Comparison of ENCODE assay signal across 1 cellular context in the genomic region with DNA sequence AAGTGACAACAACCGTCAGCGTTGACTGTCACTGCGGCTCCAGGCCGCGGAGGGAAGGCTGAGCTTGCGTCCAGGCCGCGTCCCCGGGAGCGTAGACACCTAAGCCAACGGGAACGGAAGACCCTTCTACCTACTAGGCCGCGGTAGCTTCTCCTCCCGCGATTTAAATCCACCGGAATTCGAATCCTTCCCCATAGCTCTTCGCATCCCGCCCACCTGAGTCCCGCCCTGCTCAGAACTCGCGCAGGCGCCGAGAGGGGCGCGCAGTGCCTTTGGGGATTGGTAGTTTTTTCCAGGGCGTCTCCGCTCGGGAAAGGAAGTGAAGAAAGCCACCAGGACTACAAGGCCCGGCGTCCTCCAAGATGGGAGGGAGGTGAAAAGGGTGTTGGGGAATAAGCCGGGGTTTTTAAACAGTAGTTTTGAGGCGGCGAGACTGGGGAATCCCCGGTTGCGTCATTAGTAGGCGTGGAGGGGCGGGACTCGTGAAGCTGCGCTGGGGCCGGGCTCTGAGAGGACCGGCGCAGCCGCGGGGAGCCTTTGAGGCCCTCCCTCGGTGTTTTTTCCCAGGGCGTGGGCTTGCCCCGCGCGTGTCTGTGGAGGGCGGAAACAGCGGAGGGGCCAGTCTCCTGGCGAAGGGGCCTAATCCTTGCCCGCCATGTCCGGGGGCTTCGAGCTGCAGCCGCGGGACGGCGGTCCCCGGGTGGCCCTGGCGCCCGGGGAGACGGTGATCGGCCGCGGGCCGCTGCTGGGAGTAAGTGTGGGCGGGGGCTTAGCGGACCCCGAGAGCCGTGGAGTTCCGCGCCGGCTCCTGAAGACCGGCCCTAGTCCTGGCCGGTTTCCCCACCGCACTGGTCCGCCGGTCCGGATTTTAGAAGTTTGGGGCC.
TF ChIP-seq lines count a peak whose summit lies in the region.

Gene APLF, plus strand, starts transcription at position 509 of the 884 bp plus-strand sequence. Its CDS starts 147 bp downstream, at position 656.
A gene with protein sequence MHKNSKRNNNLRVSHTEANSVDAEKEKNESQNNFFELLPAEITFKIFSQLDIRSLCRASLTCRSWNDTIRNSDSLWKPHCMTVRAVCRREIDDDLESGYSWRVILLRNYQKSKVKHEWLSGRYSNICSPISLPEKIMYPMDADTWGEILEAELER (minus strand): TSS at position 218 of the 884 bp plus-strand sequence. CDS start 2,149 bp downstream, outside the sequence.

TF ChIP-seq in K562, 482 proteins besides CTCF, POLR2A, EP300 and RAD21 (continued from another document and continues in another):
- no peak for TF ChIP-seq ZNF583 (CRISPR knock-in tag; IDR thresholded peaks at IDR 0.05)
- TF ChIP-seq, protein P1, sequence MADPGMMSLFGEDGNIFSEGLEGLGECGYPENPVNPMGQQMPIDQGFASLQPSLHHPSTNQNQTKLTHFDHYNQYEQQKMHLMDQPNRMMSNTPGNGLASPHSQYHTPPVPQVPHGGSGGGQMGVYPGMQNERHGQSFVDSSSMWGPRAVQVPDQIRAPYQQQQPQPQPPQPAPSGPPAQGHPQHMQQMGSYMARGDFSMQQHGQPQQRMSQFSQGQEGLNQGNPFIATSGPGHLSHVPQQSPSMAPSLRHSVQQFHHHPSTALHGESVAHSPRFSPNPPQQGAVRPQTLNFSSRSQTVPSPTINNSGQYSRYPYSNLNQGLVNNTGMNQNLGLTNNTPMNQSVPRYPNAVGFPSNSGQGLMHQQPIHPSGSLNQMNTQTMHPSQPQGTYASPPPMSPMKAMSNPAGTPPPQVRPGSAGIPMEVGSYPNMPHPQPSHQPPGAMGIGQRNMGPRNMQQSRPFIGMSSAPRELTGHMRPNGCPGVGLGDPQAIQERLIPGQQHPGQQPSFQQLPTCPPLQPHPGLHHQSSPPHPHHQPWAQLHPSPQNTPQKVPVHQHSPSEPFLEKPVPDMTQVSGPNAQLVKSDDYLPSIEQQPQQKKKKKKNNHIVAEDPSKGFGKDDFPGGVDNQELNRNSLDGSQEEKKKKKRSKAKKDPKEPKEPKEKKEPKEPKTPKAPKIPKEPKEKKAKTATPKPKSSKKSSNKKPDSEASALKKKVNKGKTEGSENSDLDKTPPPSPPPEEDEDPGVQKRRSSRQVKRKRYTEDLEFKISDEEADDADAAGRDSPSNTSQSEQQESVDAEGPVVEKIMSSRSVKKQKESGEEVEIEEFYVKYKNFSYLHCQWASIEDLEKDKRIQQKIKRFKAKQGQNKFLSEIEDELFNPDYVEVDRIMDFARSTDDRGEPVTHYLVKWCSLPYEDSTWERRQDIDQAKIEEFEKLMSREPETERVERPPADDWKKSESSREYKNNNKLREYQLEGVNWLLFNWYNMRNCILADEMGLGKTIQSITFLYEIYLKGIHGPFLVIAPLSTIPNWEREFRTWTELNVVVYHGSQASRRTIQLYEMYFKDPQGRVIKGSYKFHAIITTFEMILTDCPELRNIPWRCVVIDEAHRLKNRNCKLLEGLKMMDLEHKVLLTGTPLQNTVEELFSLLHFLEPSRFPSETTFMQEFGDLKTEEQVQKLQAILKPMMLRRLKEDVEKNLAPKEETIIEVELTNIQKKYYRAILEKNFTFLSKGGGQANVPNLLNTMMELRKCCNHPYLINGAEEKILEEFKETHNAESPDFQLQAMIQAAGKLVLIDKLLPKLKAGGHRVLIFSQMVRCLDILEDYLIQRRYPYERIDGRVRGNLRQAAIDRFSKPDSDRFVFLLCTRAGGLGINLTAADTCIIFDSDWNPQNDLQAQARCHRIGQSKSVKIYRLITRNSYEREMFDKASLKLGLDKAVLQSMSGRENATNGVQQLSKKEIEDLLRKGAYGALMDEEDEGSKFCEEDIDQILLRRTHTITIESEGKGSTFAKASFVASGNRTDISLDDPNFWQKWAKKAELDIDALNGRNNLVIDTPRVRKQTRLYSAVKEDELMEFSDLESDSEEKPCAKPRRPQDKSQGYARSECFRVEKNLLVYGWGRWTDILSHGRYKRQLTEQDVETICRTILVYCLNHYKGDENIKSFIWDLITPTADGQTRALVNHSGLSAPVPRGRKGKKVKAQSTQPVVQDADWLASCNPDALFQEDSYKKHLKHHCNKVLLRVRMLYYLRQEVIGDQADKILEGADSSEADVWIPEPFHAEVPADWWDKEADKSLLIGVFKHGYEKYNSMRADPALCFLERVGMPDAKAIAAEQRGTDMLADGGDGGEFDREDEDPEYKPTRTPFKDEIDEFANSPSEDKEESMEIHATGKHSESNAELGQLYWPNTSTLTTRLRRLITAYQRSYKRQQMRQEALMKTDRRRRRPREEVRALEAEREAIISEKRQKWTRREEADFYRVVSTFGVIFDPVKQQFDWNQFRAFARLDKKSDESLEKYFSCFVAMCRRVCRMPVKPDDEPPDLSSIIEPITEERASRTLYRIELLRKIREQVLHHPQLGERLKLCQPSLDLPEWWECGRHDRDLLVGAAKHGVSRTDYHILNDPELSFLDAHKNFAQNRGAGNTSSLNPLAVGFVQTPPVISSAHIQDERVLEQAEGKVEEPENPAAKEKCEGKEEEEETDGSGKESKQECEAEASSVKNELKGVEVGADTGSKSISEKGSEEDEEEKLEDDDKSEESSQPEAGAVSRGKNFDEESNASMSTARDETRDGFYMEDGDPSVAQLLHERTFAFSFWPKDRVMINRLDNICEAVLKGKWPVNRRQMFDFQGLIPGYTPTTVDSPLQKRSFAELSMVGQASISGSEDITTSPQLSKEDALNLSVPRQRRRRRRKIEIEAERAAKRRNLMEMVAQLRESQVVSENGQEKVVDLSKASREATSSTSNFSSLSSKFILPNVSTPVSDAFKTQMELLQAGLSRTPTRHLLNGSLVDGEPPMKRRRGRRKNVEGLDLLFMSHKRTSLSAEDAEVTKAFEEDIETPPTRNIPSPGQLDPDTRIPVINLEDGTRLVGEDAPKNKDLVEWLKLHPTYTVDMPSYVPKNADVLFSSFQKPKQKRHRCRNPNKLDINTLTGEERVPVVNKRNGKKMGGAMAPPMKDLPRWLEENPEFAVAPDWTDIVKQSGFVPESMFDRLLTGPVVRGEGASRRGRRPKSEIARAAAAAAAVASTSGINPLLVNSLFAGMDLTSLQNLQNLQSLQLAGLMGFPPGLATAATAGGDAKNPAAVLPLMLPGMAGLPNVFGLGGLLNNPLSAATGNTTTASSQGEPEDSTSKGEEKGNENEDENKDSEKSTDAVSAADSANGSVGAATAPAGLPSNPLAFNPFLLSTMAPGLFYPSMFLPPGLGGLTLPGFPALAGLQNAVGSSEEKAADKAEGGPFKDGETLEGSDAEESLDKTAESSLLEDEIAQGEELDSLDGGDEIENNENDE (IDR thresholded peaks at IDR 0.05; ENCODE audit: low read depth, low read length) = no peak
- TF ChIP-seq ZC3H11A (IDR thresholded peaks at IDR 0.05; ENCODE audit: low read depth, low read length) = no peak
- no peak for TF ChIP-seq ZBTB40 (IDR thresholded peaks at IDR 0.05)
- no peak for TF ChIP-seq ZBTB40 (CRISPR knock-in tag; IDR thresholded peaks at IDR 0.05)
- no peak for TF ChIP-seq HDAC8 (tag; IDR thresholded peaks at IDR 0.05)
- no peak; the same call in 1 of the 2 replicates for TF ChIP-seq XRCC5 (IDR thresholded peaks at IDR 0.05; ENCODE audit: low read depth, low read length)
- peak; percentile 51 to 86; a peak in 3 of 4 replicates for TF ChIP-seq MAZ (CRISPR knock-in tag; conservative IDR thresholded peaks at IDR 0.05 in 1 of 2, IDR thresholded peaks at IDR 0.05 in 1 of 2)
- TF ChIP-seq, protein P2, sequence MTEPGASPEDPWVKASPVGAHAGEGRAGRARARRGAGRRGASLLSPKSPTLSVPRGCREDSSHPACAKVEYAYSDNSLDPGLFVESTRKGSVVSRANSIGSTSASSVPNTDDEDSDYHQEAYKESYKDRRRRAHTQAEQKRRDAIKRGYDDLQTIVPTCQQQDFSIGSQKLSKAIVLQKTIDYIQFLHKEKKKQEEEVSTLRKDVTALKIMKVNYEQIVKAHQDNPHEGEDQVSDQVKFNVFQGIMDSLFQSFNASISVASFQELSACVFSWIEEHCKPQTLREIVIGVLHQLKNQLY (CRISPR knock-in tag; conservative IDR thresholded peaks at IDR 0.05) = no peak
- 0 out of 2 replicates have a peak, but pooled peaks have one; percentile 21 for TF ChIP-seq ZNF263 (CRISPR knock-in tag; IDR thresholded peaks at IDR 0.05; ENCODE audit: borderline replicate concordance)
- peak; percentile 56 for TF ChIP-seq SMARCB1 (IDR thresholded peaks at IDR 0.05; ENCODE audit: insufficient read length, low read depth)
- TF ChIP-seq, protein P3, sequence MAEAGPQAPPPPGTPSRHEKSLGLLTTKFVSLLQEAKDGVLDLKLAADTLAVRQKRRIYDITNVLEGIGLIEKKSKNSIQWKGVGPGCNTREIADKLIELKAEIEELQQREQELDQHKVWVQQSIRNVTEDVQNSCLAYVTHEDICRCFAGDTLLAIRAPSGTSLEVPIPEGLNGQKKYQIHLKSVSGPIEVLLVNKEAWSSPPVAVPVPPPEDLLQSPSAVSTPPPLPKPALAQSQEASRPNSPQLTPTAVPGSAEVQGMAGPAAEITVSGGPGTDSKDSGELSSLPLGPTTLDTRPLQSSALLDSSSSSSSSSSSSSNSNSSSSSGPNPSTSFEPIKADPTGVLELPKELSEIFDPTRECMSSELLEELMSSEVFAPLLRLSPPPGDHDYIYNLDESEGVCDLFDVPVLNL (CRISPR knock-in tag; IDR thresholded peaks at IDR 0.05; ENCODE audit: low read depth) = peak; percentile 76
- peak; percentile 56 for TF ChIP-seq EGR1 (conservative IDR thresholded peaks at IDR 0.05)
- TF ChIP-seq MYBL2 (IDR thresholded peaks at IDR 0.05; ENCODE audit: low read depth) = no peak; the same call in 1 of the 2 replicates
- no peak for TF ChIP-seq MYBL2 (CRISPR knock-in tag; IDR thresholded peaks at IDR 0.05; ENCODE audit: borderline replicate concordance)
- no peak for TF ChIP-seq ZNF324 (CRISPR knock-in tag; IDR thresholded peaks at IDR 0.05)
- peak; percentile 91; the same call in 1 of the 2 replicates for TF ChIP-seq ZNF197 (CRISPR knock-in tag; IDR thresholded peaks at IDR 0.05; ENCODE audit: low read depth)
- no peak for TF ChIP-seq TSHZ1 (CRISPR knock-in tag; IDR thresholded peaks at IDR 0.05)
- peak; percentile 57 for TF ChIP-seq SMARCC2 (IDR thresholded peaks at IDR 0.05; ENCODE audit: low read depth)
